ENCODE assay signal across 8 cellular contexts in genomic region chr12:3168775-3169221, GRCh38.
DNase-seq lines count a peak whose midpoint lies in the region; ATAC-seq and TF ChIP-seq lines count a peak whose summit lies in the region.

No MANE protein-coding gene starts in this region.

- H3K36me3 Mint-ChIP-seq in Calu3 (ENCODE audit: insufficient read depth, unreplicated experiment): no peaks in the 10 kb centered on the region

- no peak for TF ChIP-seq RAD21 in Ishikawa (IDR thresholded peaks at IDR 0.05; ENCODE audit: low read depth)

- H3K4me1 Mint-ChIP-seq in Calu3 (ENCODE audit: low read depth, unreplicated experiment): peaks cover 34% of the 10 kb centered on the region

- BruUV-seq in Calu3 (replicated peaks; lab: Mats Ljungman, UMichigan): no TSS peak

- H3K27ac Mint-ChIP-seq in Calu3 (ENCODE audit: unreplicated experiment): peak overlapping the region; percentile 19

- no peak for TF ChIP-seq EP300 in Ishikawa (IDR thresholded peaks at IDR 0.05; ENCODE audit: borderline replicate concordance)

- TF ChIP-seq CTCF in Calu3 (IDR thresholded peaks at IDR 0.05; ENCODE audit: unreplicated experiment) (no peak), cardiac fibroblast (IDR thresholded peaks at IDR 0.05; ENCODE audit: low read depth, low read length) (no peak)

- DNase-seq in Calu3 (peak; percentile 76), cardiac fibroblast (ENCODE audit: low read depth in 2 of 2) (peak; percentile 80 to 98), occipital lobe (lab: John Stamatoyannopoulos, UW) (peak; percentile 74), COR-L47 (lab: John Stamatoyannopoulos, UW) (no peak), NCI-H1105 treated with DMSO at 0.1 percent for 48 hours (lab: John Stamatoyannopoulos, UW) (no peak)

- ATAC-seq in GM19324 (IDR thresholded peaks at IDR 0.05; ENCODE audit: low FRiP score, unreplicated experiment): no peak
- no peak for ATAC-seq in GM21717 (IDR thresholded peaks at IDR 0.05; ENCODE audit: unreplicated experiment)

- no peaks in the 10 kb centered on the region for H3K9me3 Mint-ChIP-seq in Calu3 (ENCODE audit: low read depth, unreplicated experiment)

- H3K27me3 Mint-ChIP-seq in Calu3 (ENCODE audit: unreplicated experiment): peaks cover 55% of the 10 kb centered on the region

- no peak overlapping the region for H3K4me3 Mint-ChIP-seq in Calu3 (ENCODE audit: low read depth, unreplicated experiment)

- no peak overlapping the region for H3K4me3 ChIP-seq in cardiac fibroblast (replicated peaks in 1 of 2; ENCODE audit: low read depth in 2 of 2, low read length in 2 of 2)

- intact Hi-C loops in Calu3 (cut with micrococcal nuclease; ENCODE audit: unreplicated experiment): loop anchor here (2.0 kb wide), 1 partner anchor 32 kb away; no protein-coding TSS in a partner anchor

- CTCF ChIA-PET in Calu3 (lab: Charles Lee): interaction anchor here (1.2 to 2.7 kb wide), 3 partner anchors 11 to 107 kb away, joined by 4 to 7 read pairs (median 4); no protein-coding TSS in a partner anchor

TF ChIP-seq in Ishikawa, 13 proteins besides CTCF, POLR2A, EP300 and RAD21:
- TF ChIP-seq REST (IDR thresholded peaks at IDR 0.05; ENCODE audit: low read depth) (no peak), TAF1 (IDR thresholded peaks at IDR 0.05; ENCODE audit: low read depth) (no peak), CEBPB (IDR thresholded peaks at IDR 0.05) (no peak), CREB1 (IDR thresholded peaks at IDR 0.05; ENCODE audit: low read depth) (no peak), EGR1 (IDR thresholded peaks at IDR 0.05) (peak; percentile 69), YY1 (IDR thresholded peaks at IDR 0.05; ENCODE audit: low read depth) (no peak), TEAD4 (IDR thresholded peaks at IDR 0.05) (no peak)

Comparison
In these comparisons a context has a peak if more than half of its experiments do, and no peak if none do; other contexts are left out.
1. DNase-seq: peak in Calu3 (single experiment), cardiac fibroblast (2 of 2) and occipital lobe (single experiment); none in COR-L47 (single experiment) and NCI-H1105 treated with DMSO at 0.1 percent for 48 hours (single experiment).